Comparison of ENCODE assay signal across 10 cellular contexts in genomic region chr5:149489605-149490037, GRCh38.
DNase-seq lines count a peak whose midpoint lies in the region; ATAC-seq and TF ChIP-seq lines count a peak whose summit lies in the region.
"Had no signal": no experiment of that assay in that cellular context is flagged by ENCODE, and none has a peak within 500 bp of the region (broad histone marks: within the 10 kb centered on the region; RNA-seq: fewer than 3 reads in every experiment).

No MANE protein-coding gene starts in this region.

- H3K4me3 ChIP-seq in BJ (ENCODE audit: low read depth, low read length) (no peak overlapping the region), coronary artery (peak overlapping the region; percentile 32), mucosa of rectum (ENCODE audit: low read length in 2 of 2) (peak overlapping the region in 1 of 2 donors; percentile 9)
- H3K4me3 ChIP-seq: mucosa of descending colon had no signal

- TF ChIP-seq CTCF in BJ (IDR thresholded peaks at IDR 0.05; ENCODE audit: insufficient read depth, low read depth, low read length): no peak
- TF ChIP-seq CTCF in coronary artery (IDR thresholded peaks at IDR 0.05): no peak

- H3K27me3 ChIP-seq in BJ (ENCODE audit: control insufficient read depth, insufficient read depth, low read length): no peaks in the 10 kb centered on the region
- H3K27me3 ChIP-seq in mucosa of rectum (ENCODE audit: control insufficient read depth in 2 of 2, insufficient read depth in 2 of 2, low read length in 2 of 2): no peaks in the 10 kb centered on the region

- no peaks in the 10 kb centered on the region for H3K9me3 ChIP-seq in mucosa of rectum (ENCODE audit: control insufficient read depth in 2 of 2, low read length in 2 of 2)
- H3K9me3 ChIP-seq: mucosa of descending colon had no signal

- CTCF ChIA-PET in BJ (lab: Yijun Ruan, JAX): no interaction called here

- H3K4me1 ChIP-seq in mucosa of rectum (ENCODE audit: control insufficient read depth in 2 of 2, insufficient read depth in 2 of 2, low read length in 2 of 2): peaks cover 25 to 35% of the 10 kb centered on the region in 2 donors

- H3K27ac ChIP-seq in coronary artery: peak overlapping the region; percentile 32 to 95
- peak overlapping the region; percentile 56 to 93 for H3K27ac ChIP-seq in mucosa of rectum (ENCODE audit: low read depth in 2 of 2, low read length in 2 of 2)

- POLR2A ChIA-PET in BJ (lab: Charles Lee): no interaction called here

- H3K36me3 ChIP-seq in BJ (ENCODE audit: control insufficient read depth, insufficient read depth, low read length) (peaks cover 1% of the 10 kb centered on the region; the same call in 1 of the 2 replicates), mucosa of rectum (ENCODE audit: control insufficient read depth in 2 of 2, insufficient read depth in 2 of 2, low read length in 2 of 2) (no peaks in the 10 kb centered on the region)

- no peak overlapping the region for H3K9ac ChIP-seq in mucosa of rectum (ENCODE audit: low read depth in 1 of 2, low read length in 2 of 2)

- peak; percentile 70 for DNase-seq in BJ (ENCODE audit: low read depth)
- DNase-seq in NOMO-1 treated with dmso at 0.1 percent for 144 hours (lab: John Stamatoyannopoulos, UW; ENCODE audit: unreplicated experiment): peak; percentile 11
- DNase-seq in coronary artery (ENCODE audit: low spot score): no peak
- DNase-seq in Ammon's horn (ENCODE audit: low spot score): no peak
- no peak for DNase-seq in GF-D8 (lab: John Stamatoyannopoulos, UW)
- no peak for DNase-seq in NCI-H1694 treated with DMSO at 0.1 percent for 48 hours (lab: John Stamatoyannopoulos, UW)
- DNase-seq: activated gamma-delta T cell treated with Interleukin-2 at 50 U/mL for 16 hours, mucosa of descending colon had no signal

- no peak for ATAC-seq in GM18520 (IDR thresholded peaks at IDR 0.05; ENCODE audit: unreplicated experiment)
- ATAC-seq: mucosa of descending colon had no signal

Comparison
In these comparisons a context has a peak if more than half of its experiments do, and no peak if none do; other contexts are left out.
1. DNase-seq: peak in BJ (single experiment) and NOMO-1 treated with dmso at 0.1 percent for 144 hours (single experiment); none in coronary artery (single experiment), Ammon's horn (single experiment), GF-D8 (single experiment) and NCI-H1694 treated with DMSO at 0.1 percent for 48 hours (single experiment).